ENCODE assay signal across 23 cellular contexts in genomic region chr10:77936697-77937567, GRCh38. TPM values are rescaled to one million over a fixed set of nuclear protein-coding genes. Genes with fewer than 3 reads are reported as not detected.
DNase-seq lines count a peak whose midpoint lies in the region; ATAC-seq, FAIRE-seq and TF ChIP-seq lines count a peak whose summit lies in the region.
"Had no signal": no experiment of that assay in that cellular context is flagged by ENCODE, and none has a peak within 500 bp of the region (broad histone marks: within the 10 kb centered on the region; RNA-seq: fewer than 3 reads in every experiment).

No MANE protein-coding gene starts in this region.

- H2BK12ac ChIP-seq in H9 (ENCODE audit: insufficient read length, low read depth, low read length), result no peak overlapping the region

- H3K79me2 ChIP-seq in K562 (ENCODE audit: control insufficient read depth, insufficient read depth, low read length) (no peaks in the 10 kb centered on the region), H9 (ENCODE audit: insufficient read depth, low read length) (no peaks in the 10 kb centered on the region)

- H2BK120ac ChIP-seq in H9 (ENCODE audit: low read depth, low read length, poor library complexity, severe bottlenecking), result no peak overlapping the region

- H3K4me3 Mint-ChIP-seq in activated CD4-positive, alpha-beta T cell treated with anti-CD3 and anti-CD28 coated beads for 36 hours, result no peak overlapping the region
- H3K4me3 Mint-ChIP-seq in H9, result no peak overlapping the region
- H3K4me3 Mint-ChIP-seq: CD8-positive, alpha-beta memory T cell had no signal

- WGBS in K562 (ENCODE audit: insufficient coverage, low coverage, missing lambda C conversion rate), result 45% methylated on average over 3 of the region's 3 CpGs
- 54 to 80% methylated on average over 2 of the region's 3 CpGs for WGBS in mesodermal cell (ENCODE audit: insufficient coverage in 2 of 2), 2 experiments
- no CpG with 5 or more reads among the region's 3 CpGs for WGBS in H9 (ENCODE audit: extremely low coverage, insufficient read length, low lambda C conversion rate)

- H3K4me1 ChIP-seq in K562 (replicated peaks in 1 of 2; ENCODE audit: control insufficient read depth in 2 of 2, insufficient read depth in 2 of 2, low read length in 2 of 2) (peaks cover 5 to 17% of the 10 kb centered on the region in 2 experiments; a peak in 3 of 5 replicates), mesodermal cell (ENCODE audit: control insufficient read depth, insufficient read depth, low read length, poor library complexity, severe bottlenecking) (peaks cover 27% of the 10 kb centered on the region), H9 (ENCODE audit: insufficient read depth, low read length) (peaks cover 2% of the 10 kb centered on the region; the same call in 1 of the 2 replicates)
- H3K4me1 ChIP-seq: BLaER1 treated with 17β-estradiol and CSF1 and Interleukin-3, amounts not matched to agents 10 nM and 100 nM had no signal

- no peak overlapping the region for H3T11ph ChIP-seq in H9 (ENCODE audit: low read length)

- no peak for TF ChIP-seq RAD21 in K562 (CRISPR knock-in tag; conservative IDR thresholded peaks at IDR 0.05 in 1 of 2, IDR thresholded peaks at IDR 0.05 in 1 of 2)

- no peak overlapping the region for H3K18ac ChIP-seq in H9 (ENCODE audit: insufficient read length, low read depth, low read length)

- H3K9me3 Mint-ChIP-seq in activated CD4-positive, alpha-beta T cell treated with anti-CD3 and anti-CD28 coated beads for 36 hours (ENCODE audit: low read depth), result no peaks in the 10 kb centered on the region
- no peaks in the 10 kb centered on the region; a peak in 1 of 5 replicates for H3K9me3 Mint-ChIP-seq in H9

- no peak overlapping the region for H4K8ac ChIP-seq in H9 (replicated peaks; ENCODE audit: insufficient read length, low read depth, low read length)

- H4K5ac ChIP-seq in H9 (ENCODE audit: insufficient read length, low read depth, low read length), result no peak overlapping the region

- POLR2A ChIA-PET in K562 (lab: Yijun Ruan, JAX), result interaction anchor here (0.7 to 9.1 kb wide), 2 partner anchors 13 to 28 kb away, joined by 3 to 89 read pairs; partner anchors contain the start of gene DLG5
- POLR2A ChIA-PET in activated CD4-positive, alpha-beta T cell treated with anti-CD3 and anti-CD28 coated beads for 36 hours (lab: Charles Lee), result interaction anchor here (0.7 kb wide), 1 partner anchor 1032 kb away, joined by 3 read pairs; no protein-coding TSS in a partner anchor

- intact Hi-C loops in K562 (cut with micrococcal nuclease), result no loop called here
- intact Hi-C loops in activated CD4-positive, alpha-beta T cell treated with anti-CD3 and anti-CD28 coated beads for 36 hours (cut with DNase I, micrococcal nuclease), result no loop called here

- H4K91ac ChIP-seq in H9 (ENCODE audit: insufficient read length, low read depth, low read length), result no peak overlapping the region

- no peak overlapping the region for H3K56ac ChIP-seq in H9 (ENCODE audit: insufficient read length, low read depth, low read length)

- no peak overlapping the region for H3K27ac ChIP-seq in K562 (ENCODE audit: extremely low read depth, low read depth, low read length)
- peak overlapping the region; percentile 23 for H3K27ac ChIP-seq in mesodermal cell (ENCODE audit: low read depth, low read length, severe bottlenecking)
- H3K27ac ChIP-seq in H9 (ENCODE audit: insufficient read length, low read depth, low read length), result no peak overlapping the region
- H3K27ac ChIP-seq: A549; BLaER1 treated with 17β-estradiol and CSF1 and Interleukin-3, amounts not matched to agents 10 nM and 100 nM; GM23248 had no signal

- FAIRE-seq in K562 (lab: Jason Lieb, UNC), result peak; percentile 49
- FAIRE-seq: A549, D721Med, G401.6, GM12878, GM18507, RCC 7860 had no signal

- H2BK5ac ChIP-seq in H9 (ENCODE audit: insufficient read length, low read length), result no peak overlapping the region

- H2AFZ ChIP-seq in K562 (ENCODE audit: low read depth, low read length) (peak overlapping the region; percentile 18), H9 (ENCODE audit: low read length) (no peak overlapping the region)
- H2AFZ ChIP-seq: GM23248 had no signal

- in situ Hi-C loops in K562 (cut with MboI), result no loop called here

- H3K36me3 Mint-ChIP-seq in activated CD4-positive, alpha-beta T cell treated with anti-CD3 and anti-CD28 coated beads for 36 hours (ENCODE audit: low read depth), result no peaks in the 10 kb centered on the region
- H3K36me3 Mint-ChIP-seq in H9 (ENCODE audit: insufficient read depth in 1 of 3, low read depth in 3 of 3), result no peaks in the 10 kb centered on the region; a peak in 1 of 7 replicates

- H3K27me3 Mint-ChIP-seq in activated CD4-positive, alpha-beta T cell treated with anti-CD3 and anti-CD28 coated beads for 36 hours, result peaks cover 2% of the 10 kb centered on the region
- peaks cover 1% of the 10 kb centered on the region for H3K27me3 Mint-ChIP-seq in H9 (ENCODE audit: low read depth)

- H3K79me1 ChIP-seq in H9 (ENCODE audit: insufficient read depth, low read depth, low read length, poor library complexity, severe bottlenecking), result no peaks in the 10 kb centered on the region

- TF ChIP-seq CTCF in NB4 (IDR thresholded peaks at IDR 0.05; ENCODE audit: low read depth, low read length) (no peak), K562 (IDR thresholded peaks at IDR 0.05 in 2 of 3, conservative IDR thresholded peaks at IDR 0.05 in 1 of 3; ENCODE audit: insufficient read depth in 2 of 3, low read depth in 1 of 3, low read length in 3 of 3) (no peak), H9 (conservative IDR thresholded peaks at IDR 0.05) (no peak)

- H3K9ac ChIP-seq in K562 (ENCODE audit: insufficient read depth in 1 of 2, low read depth in 2 of 2, low read length in 2 of 2) (no peak overlapping the region; a peak in 1 of 4 replicates), H9 (ENCODE audit: extremely low read depth, insufficient read length, low read length) (no peak overlapping the region)
- H3K9ac ChIP-seq: BLaER1 treated with 17β-estradiol and CSF1 and Interleukin-3, amounts not matched to agents 10 nM and 100 nM; GM23248 had no signal

- TF ChIP-seq POLR2A in NB4 (IDR thresholded peaks at IDR 0.05; ENCODE audit: extremely low read depth, insufficient read length) (no peak), K562 (conservative IDR thresholded peaks at IDR 0.05) (no peak)

- ATAC-seq in K562 (peak; percentile 20; the same call in 2 of the 3 replicates), HG02973 (IDR thresholded peaks at IDR 0.05; ENCODE audit: unreplicated experiment) (no peak), GM19467 (IDR thresholded peaks at IDR 0.05; ENCODE audit: unreplicated experiment) (no peak)
- no peak for ATAC-seq in activated CD4-positive, alpha-beta T cell treated with anti-CD3 and anti-CD28 coated beads for 36 hours
- ATAC-seq: A549, GM12878 had no signal

- no peak overlapping the region for H2AK5ac ChIP-seq in H9 (ENCODE audit: insufficient read length, low read length)

- H3K9me1 ChIP-seq in K562 (ENCODE audit: control insufficient read depth, insufficient read depth, low read length), result no peaks in the 10 kb centered on the region

- H3K27me3 ChIP-seq in K562 (ENCODE audit: control insufficient read depth in 2 of 2, insufficient read depth in 2 of 2, low read length in 2 of 2) (no peaks in the 10 kb centered on the region), H9 (ENCODE audit: insufficient read depth, low read length) (no peaks in the 10 kb centered on the region)
- H3K27me3 ChIP-seq: BLaER1 treated with 17β-estradiol and CSF1 and Interleukin-3, amounts not matched to agents 10 nM and 100 nM had no signal

- no peaks in the 10 kb centered on the region for H3K4me1 Mint-ChIP-seq in activated CD4-positive, alpha-beta T cell treated with anti-CD3 and anti-CD28 coated beads for 36 hours
- peaks cover 18 to 28% of the 10 kb centered on the region in 2 experiments for H3K4me1 Mint-ChIP-seq in H9
- H3K4me1 Mint-ChIP-seq: CD8-positive, alpha-beta memory T cell had no signal

- no peak overlapping the region for H3K4me2 ChIP-seq in K562 (ENCODE audit: insufficient read depth, low read length)
- H3K4me2 ChIP-seq in H9 (ENCODE audit: insufficient read depth, insufficient read length, low read length), result no peak overlapping the region
- H3K4me2 ChIP-seq: A549; BLaER1 treated with 17β-estradiol and CSF1 and Interleukin-3, amounts not matched to agents 10 nM and 100 nM had no signal

- no peak overlapping the region for H3K27ac Mint-ChIP-seq in activated CD4-positive, alpha-beta T cell treated with anti-CD3 and anti-CD28 coated beads for 36 hours
- H3K27ac Mint-ChIP-seq in H9, result peak overlapping the region in 1 of 3 experiments; percentile 6; a peak in 1 of 7 replicates
- H3K27ac Mint-ChIP-seq: CD8-positive, alpha-beta memory T cell had no signal

- TF ChIP-seq EP300 in K562 (IDR thresholded peaks at IDR 0.05; ENCODE audit: low read length), result no peak

- H3K23ac ChIP-seq in H9 (ENCODE audit: insufficient read length, low read depth, low read length), result no peak overlapping the region

- DNase-seq in ELF-1 (ENCODE audit: low read depth, low spot score) (peak; percentile 47), NB4 (ENCODE audit: low read depth) (peak; percentile 36), K562 (ENCODE audit: extremely low read depth in 1 of 4, low spot score in 3 of 4) (peak in 1 of 4 experiments; percentile 8), H9 (no peak)
- DNase-seq in activated CD4-positive, alpha-beta T cell treated with anti-CD3 and anti-CD28 coated beads for 36 hours, result no peak
- DNase-seq: CD8-positive, alpha-beta memory T cell; DMS79 treated with DMSO at 0.1 percent for 48 hours; GM23248; NCI-H1092 treated with DMSO at 0.1 percent for 48 hours; NCI-H2081 treated with DMSO at 0.1 percent for 48 hours; NCI-H510A; NCI-H82; SHP77 treated with DMSO at 0.1 percent for 48 hours had no signal

- H3K23me2 ChIP-seq in H9 (ENCODE audit: insufficient read length, low read depth, low read length, poor library complexity, severe bottlenecking), result no peaks in the 10 kb centered on the region

- no peak overlapping the region for H2BK15ac ChIP-seq in H9 (ENCODE audit: low read depth, low read length)

- no peak overlapping the region for H3K14ac ChIP-seq in H9 (ENCODE audit: insufficient read depth, low read length)

- H4K20me1 ChIP-seq in K562 (replicated peaks; ENCODE audit: control insufficient read depth, insufficient read depth, low read length) (no peaks in the 10 kb centered on the region), H9 (ENCODE audit: control insufficient read depth, insufficient read depth, insufficient read length) (no peaks in the 10 kb centered on the region)
- H4K20me1 ChIP-seq: BLaER1 treated with 17β-estradiol and CSF1 and Interleukin-3, amounts not matched to agents 10 nM and 100 nM had no signal

- H3K4ac ChIP-seq in H9 (ENCODE audit: low read depth, low read length), result no peak overlapping the region

- BruUV-seq in K562 (replicated peaks; lab: Mats Ljungman, UMichigan), result no TSS peak

- no peak overlapping the region for H3K4me3 ChIP-seq in NB4 (ENCODE audit: low read depth, low read length)
- no peak overlapping the region for H3K4me3 ChIP-seq in K562
- H3K4me3 ChIP-seq in mesodermal cell (ENCODE audit: extremely low read depth, insufficient read depth, low read length, poor library complexity, severe bottlenecking), result no peak overlapping the region
- H3K4me3 ChIP-seq: A549; BLaER1 treated with 17β-estradiol and CSF1 and Interleukin-3, amounts not matched to agents 10 nM and 100 nM; GM12878; GM23248 had no signal

- H3K36me3 ChIP-seq in K562 (ENCODE audit: control insufficient read depth, insufficient read depth, low read length) (no peaks in the 10 kb centered on the region), mesodermal cell (ENCODE audit: control insufficient read depth, insufficient read depth, low read length) (no peaks in the 10 kb centered on the region)
- H3K36me3 ChIP-seq: BLaER1 treated with 17β-estradiol and CSF1 and Interleukin-3, amounts not matched to agents 10 nM and 100 nM had no signal

- CTCF ChIA-PET in K562 (lab: Yijun Ruan, JAX; ENCODE audit: low intra/inter-chr PET ratio), result interaction anchor here (0.5 kb wide), 1 partner anchor 101 kb away, joined by 3 read pairs; no protein-coding TSS in a partner anchor
- CTCF ChIA-PET in activated CD4-positive, alpha-beta T cell treated with anti-CD3 and anti-CD28 coated beads for 36 hours (lab: Charles Lee), result no interaction called here

- H3K9me3 ChIP-seq in K562 (replicated peaks; ENCODE audit: control insufficient read depth, insufficient read depth, low read depth, low read length) (no peaks in the 10 kb centered on the region), mesodermal cell (ENCODE audit: control insufficient read depth, low read length) (no peaks in the 10 kb centered on the region), H9 (ENCODE audit: control insufficient read depth, low read depth, low read length) (no peaks in the 10 kb centered on the region)
- H3K9me3 ChIP-seq: A549; BLaER1 treated with 17β-estradiol and CSF1 and Interleukin-3, amounts not matched to agents 10 nM and 100 nM had no signal

- H2BK20ac ChIP-seq in H9 (ENCODE audit: low read depth, low read length, poor library complexity, severe bottlenecking), result no peak overlapping the region

RNA-seq across cellular contexts. Expression of gene DLG5, which starts 10.4 kb away (rescaled TPM):
- 91.9 and 204 TPM in 2 replicates for total RNA-seq in K562 (2011; cell fraction: chromatin; rRNA removed; ENCODE audit: low replicate concordance)
- 90.6 and 92.5 TPM in 2 replicates for total RNA-seq in K562 (2011; cell fraction: nucleolus; rRNA removed)
- total RNA-seq in K562 (2011; cell fraction: nucleoplasm; rRNA removed), result 67.2 and 68.6 TPM in 2 replicates
- total RNA-seq in K562 (2014; rRNA removed), result 10.1 and 13.6 TPM in 2 replicates
- total RNA-seq in K562 (2014; rRNA removed; fragmentation: Illumina TruSeq; extraction: Trizol), result 9.2 and 9.6 TPM in 2 replicates
- 11.0 and 11.2 TPM in 2 replicates for total RNA-seq in K562 (2015; rRNA removed; fragmentation: Illumina TruSeq; extraction: Trizol)
- total RNA-seq in K562 (2021), result 24.0 and 26.8 TPM in 2 replicates
- 8.8 and 11.9 TPM in 2 replicates for polyA plus RNA-seq in K562 (2011; rRNA removed)
- 8.1 and 10.6 TPM in 2 replicates for polyA plus RNA-seq in K562 (2011; cell fraction: cytosol; rRNA removed)
- polyA plus RNA-seq in K562 (2011; cell fraction: nucleus; rRNA removed), result 72.9 and 124 TPM in 2 replicates
- polyA plus RNA-seq in K562 (2012), result 16.0 and 23.5 TPM in 2 replicates
- polyA plus RNA-seq in K562 (2014; fragmentation: Illumina TruSeq; extraction: Trizol), result 17.9 and 18.8 TPM in 2 replicates
- polyA plus RNA-seq in K562 (2014; fragmentation: Nextera tagmentation; extraction: Ambion mirVana), result 1 to 10 TPM; 1.4 to 1.5 TPM
- 17.2 and 17.3 TPM in 2 replicates for polyA plus RNA-seq in K562 (2014; rRNA removed)
- polyA minus RNA-seq in K562 (2011; rRNA and poly(A)+ RNA removed), result 11.9 and 15.3 TPM in 2 replicates
- 7.3 and 10.1 TPM in 2 replicates for polyA minus RNA-seq in K562 (2011; cell fraction: cytosol; rRNA and poly(A)+ RNA removed)
- polyA minus RNA-seq in K562 (2011; cell fraction: nucleus; rRNA and poly(A)+ RNA removed), result 27.9 and 33.8 TPM in 2 replicates
- polyA plus RNA-seq in mesodermal cell (2013, experiment 1 of 2), result 56.2 TPM
- polyA plus RNA-seq in mesodermal cell (2013, experiment 2 of 2), result 52.8 TPM
- total RNA-seq in activated CD4-positive, alpha-beta T cell treated with anti-CD3 and anti-CD28 coated beads for 36 hours, result 1 to 10 TPM; 2.1 to 2.3 TPM
- 67.2 and 67.4 TPM in 2 replicates for total RNA-seq in H9 (2021)

Comparison
In these comparisons a context has a peak if more than half of its experiments do, and no peak if none do; other contexts are left out.
1. DNase-seq: peak in ELF-1 (single experiment) and NB4 (single experiment); none in activated CD4-positive, alpha-beta T cell treated with anti-CD3 and anti-CD28 coated beads for 36 hours (single experiment) and H9 (single experiment).